Comparison of ENCODE assay signal across 27 cellular contexts in the genomic region with DNA sequence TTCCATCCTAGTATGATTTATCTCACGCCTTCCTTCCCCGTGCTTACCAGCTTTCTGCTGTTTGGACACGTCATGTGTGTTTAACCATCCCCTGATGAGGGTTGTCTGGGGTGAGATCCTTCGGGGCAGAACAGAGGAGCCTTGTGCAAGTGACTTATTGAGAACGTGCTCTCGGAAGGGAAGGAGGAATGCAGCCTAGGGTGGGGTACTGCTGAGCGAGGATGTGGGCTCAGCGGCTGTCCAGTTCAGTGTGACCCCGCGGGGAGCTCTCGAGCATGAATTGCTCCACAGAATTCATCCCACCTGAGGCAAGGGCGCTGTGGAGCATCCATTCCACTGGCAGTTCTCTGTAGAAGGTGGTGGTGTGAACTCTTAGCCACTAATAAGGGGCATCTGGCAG. TPM values are rescaled to one million over a fixed set of nuclear protein-coding genes. Genes with fewer than 3 reads are reported as not detected.
DNase-seq lines count a peak whose midpoint lies in the region; ATAC-seq, FAIRE-seq and TF ChIP-seq lines count a peak whose summit lies in the region.
"Had no signal": no experiment of that assay in that cellular context is flagged by ENCODE, and none has a peak within 500 bp of the region (broad histone marks: within the 10 kb centered on the region; RNA-seq: fewer than 3 reads in every experiment).

No MANE protein-coding gene starts in this region.

- in situ Hi-C loops in K562 (cut with MboI): no loop called here

- H3K79me2 ChIP-seq in K562 (ENCODE audit: control insufficient read depth, insufficient read depth, low read length): no peaks in the 10 kb centered on the region

- H3K4me1 ChIP-seq in K562 (replicated peaks in 1 of 2; ENCODE audit: control insufficient read depth in 2 of 2, insufficient read depth in 2 of 2, low read length in 2 of 2): no peaks in the 10 kb centered on the region
- no peaks in the 10 kb centered on the region for H3K4me1 ChIP-seq in upper lobe of right lung

- no peaks in the 10 kb centered on the region for H3K36me3 Mint-ChIP-seq in activated CD8-positive, alpha-beta T cell treated with anti-CD3 and anti-CD28 coated beads, Interleukin-2, amount 10 ng/mL, durations not matched to agents 7 days and 5 days (ENCODE audit: low read depth)
- H3K36me3 Mint-ChIP-seq: activated naive CD4-positive, alpha-beta T cell treated with anti-CD3 and anti-CD28 coated beads, Interleukin-2, amount 50 U/mL, for 24 hours; T-cell had no signal

- POLR2A ChIA-PET in K562 (lab: Yijun Ruan, JAX): interaction anchor here (0.6 kb wide), 1 partner anchor 19 kb away, joined by 3 read pairs; no protein-coding TSS in a partner anchor
- POLR2A ChIA-PET in activated CD8-positive, alpha-beta T cell treated with anti-CD3 and anti-CD28 coated beads, Interleukin-2, amount 10 ng/mL, durations not matched to agents 7 days and 5 days (lab: Charles Lee): interaction anchor here (0.7 kb wide), 1 partner anchor 65 kb away, joined by 6 read pairs; no protein-coding TSS in a partner anchor

- BruUV-seq in K562 (replicated peaks; lab: Mats Ljungman, UMichigan): no TSS peak

- H3K4me3 ChIP-seq in K562 (no peak overlapping the region), upper lobe of right lung (no peak overlapping the region)
- H3K4me3 ChIP-seq: ascending aorta had no signal

- peak overlapping the region in 1 of 2 experiments; percentile 59; a peak in 1 of 4 replicates for H3K9ac ChIP-seq in K562 (ENCODE audit: insufficient read depth in 1 of 2, low read depth in 2 of 2, low read length in 2 of 2)

- H3K27ac Mint-ChIP-seq in activated CD8-positive, alpha-beta T cell treated with anti-CD3 and anti-CD28 coated beads, Interleukin-2, amount 10 ng/mL, durations not matched to agents 7 days and 5 days: no peak overlapping the region
- H3K27ac Mint-ChIP-seq: activated naive CD4-positive, alpha-beta T cell treated with anti-CD3 and anti-CD28 coated beads, Interleukin-2, amount 50 U/mL, for 24 hours; nephron; T-cell had no signal

- peaks cover 18% of the 10 kb centered on the region for H3K27me3 Mint-ChIP-seq in activated CD8-positive, alpha-beta T cell treated with anti-CD3 and anti-CD28 coated beads, Interleukin-2, amount 10 ng/mL, durations not matched to agents 7 days and 5 days (ENCODE audit: low read depth)

- no peak for TF ChIP-seq EP300 in K562 (IDR thresholded peaks at IDR 0.05; ENCODE audit: low read length)

- no peaks in the 10 kb centered on the region for H3K36me3 ChIP-seq in K562 (ENCODE audit: control insufficient read depth, insufficient read depth, low read length)
- no peaks in the 10 kb centered on the region for H3K36me3 ChIP-seq in upper lobe of right lung
- H3K36me3 ChIP-seq: ascending aorta had no signal

- H3K9me3 Mint-ChIP-seq in activated CD8-positive, alpha-beta T cell treated with anti-CD3 and anti-CD28 coated beads, Interleukin-2, amount 10 ng/mL, durations not matched to agents 7 days and 5 days (ENCODE audit: insufficient read depth): no peaks in the 10 kb centered on the region
- H3K9me3 Mint-ChIP-seq: activated naive CD4-positive, alpha-beta T cell treated with anti-CD3 and anti-CD28 coated beads, Interleukin-2, amount 50 U/mL, for 24 hours; activated T-cell treated with anti-CD3 and anti-CD28 coated beads, Interleukin-2, amount 50 U/mL, for 4 hours; central memory CD8-positive, alpha-beta T cell; nephron; T-cell had no signal

- ATAC-seq in left cardiac atrium (no peak), left ventricle myocardium superior (no peak), K562 (peak; percentile 47), upper lobe of right lung (peak; percentile 29)
- ATAC-seq in activated CD8-positive, alpha-beta T cell treated with anti-CD3 and anti-CD28 coated beads, Interleukin-2, amount 10 ng/mL, durations not matched to agents 7 days and 5 days: no peak
- ATAC-seq: activated CD4-positive, CD25-positive, alpha-beta regulatory T cell treated with anti-CD3 and anti-CD28 coated beads, Interleukin-2, amount 50 U/mL, for 24 hours; activated T-cell treated with anti-CD3 and anti-CD28 coated beads, Interleukin-2, amount 50 U/mL, for 4 hours; left lobe of liver; T-cell had no signal

- H4K20me1 ChIP-seq in K562 (replicated peaks; ENCODE audit: control insufficient read depth, insufficient read depth, low read length): no peaks in the 10 kb centered on the region

- H3K4me2 ChIP-seq in K562 (ENCODE audit: insufficient read depth, low read length): no peak overlapping the region

- 6% methylated on average over 12 of the region's 12 CpGs for WGBS in K562 (ENCODE audit: insufficient coverage, low coverage, missing lambda C conversion rate)

- CTCF ChIA-PET in K562 (lab: Yijun Ruan, JAX; ENCODE audit: low intra/inter-chr PET ratio): no interaction called here
- CTCF ChIA-PET in activated CD8-positive, alpha-beta T cell treated with anti-CD3 and anti-CD28 coated beads, Interleukin-2, amount 10 ng/mL, durations not matched to agents 7 days and 5 days (lab: Charles Lee): interaction anchor here (0.9 kb wide), 1 partner anchor 9 kb away, joined by 3 read pairs; no protein-coding TSS in a partner anchor

- no peak overlapping the region for H3K4me3 Mint-ChIP-seq in activated CD8-positive, alpha-beta T cell treated with anti-CD3 and anti-CD28 coated beads, Interleukin-2, amount 10 ng/mL, durations not matched to agents 7 days and 5 days
- H3K4me3 Mint-ChIP-seq: activated naive CD4-positive, alpha-beta T cell treated with anti-CD3 and anti-CD28 coated beads, Interleukin-2, amount 50 U/mL, for 24 hours; activated T-cell treated with anti-CD3 and anti-CD28 coated beads, Interleukin-2, amount 50 U/mL, for 4 hours; central memory CD8-positive, alpha-beta T cell; nephron; T-cell had no signal

- H3K9me1 ChIP-seq in K562 (ENCODE audit: control insufficient read depth, insufficient read depth, low read length): no peaks in the 10 kb centered on the region

- DNase-seq in left cardiac atrium (peak; percentile 4), left ventricle myocardium superior (no peak), K562 (ENCODE audit: extremely low read depth in 1 of 4, low spot score in 3 of 4) (no peak), left kidney (ENCODE audit: low read depth, low spot score) (peak; percentile 40), upper lobe of right lung (no peak), NCI-H2107 (lab: John Stamatoyannopoulos, UW) (no peak)
- DNase-seq in effector CD8-positive, alpha-beta T cell (lab: John Stamatoyannopoulos, UW): no peak
- DNase-seq in activated CD8-positive, alpha-beta T cell treated with anti-CD3 and anti-CD28 coated beads, Interleukin-2, amount 10 ng/mL, durations not matched to agents 7 days and 5 days: no peak
- DNase-seq: activated T-cell treated with anti-CD3 and anti-CD28 coated beads, Interleukin-2, amount 50 U/mL, for 4 hours; C1 segment of cervical spinal cord; effector CD4-positive, alpha-beta T cell; glutamatergic neuron; NCI-H1436; NCI-H2227 treated with DMSO at 0.1 percent for 48 hours; SIG-M5; substantia nigra; T-cell had no signal

- no peak for TF ChIP-seq POLR2A in K562 (conservative IDR thresholded peaks at IDR 0.05)

- peaks cover 38 to 48% of the 10 kb centered on the region in 2 experiments for H3K27me3 ChIP-seq in K562 (ENCODE audit: control insufficient read depth in 2 of 2, insufficient read depth in 2 of 2, low read length in 2 of 2)
- no peaks in the 10 kb centered on the region for H3K27me3 ChIP-seq in upper lobe of right lung
- H3K27me3 ChIP-seq: ascending aorta had no signal

- no peak overlapping the region for H3K27ac ChIP-seq in K562 (ENCODE audit: extremely low read depth, low read depth, low read length)
- H3K27ac ChIP-seq in upper lobe of right lung: no peak overlapping the region
- H3K27ac ChIP-seq: ascending aorta had no signal

- FAIRE-seq in K562 (lab: Jason Lieb, UNC): no peak
- FAIRE-seq: D721Med, H1, urothelium cell line had no signal

- no peaks in the 10 kb centered on the region for H3K4me1 Mint-ChIP-seq in activated CD8-positive, alpha-beta T cell treated with anti-CD3 and anti-CD28 coated beads, Interleukin-2, amount 10 ng/mL, durations not matched to agents 7 days and 5 days (ENCODE audit: low read depth)
- H3K4me1 Mint-ChIP-seq: activated naive CD4-positive, alpha-beta T cell treated with anti-CD3 and anti-CD28 coated beads, Interleukin-2, amount 50 U/mL, for 24 hours; central memory CD8-positive, alpha-beta T cell; T-cell had no signal

- TF ChIP-seq CTCF in K562 (IDR thresholded peaks at IDR 0.05 in 2 of 3, conservative IDR thresholded peaks at IDR 0.05 in 1 of 3; ENCODE audit: insufficient read depth in 2 of 3, low read depth in 1 of 3, low read length in 3 of 3) (no peak), upper lobe of right lung (IDR thresholded peaks at IDR 0.05) (no peak)

- TF ChIP-seq RAD21 in K562 (CRISPR knock-in tag; conservative IDR thresholded peaks at IDR 0.05 in 1 of 2, IDR thresholded peaks at IDR 0.05 in 1 of 2): no peak

- intact Hi-C loops in left cardiac atrium (cut with DNase I) (no loop called here), left ventricle myocardium superior (cut with micrococcal nuclease) (no loop called here), K562 (cut with micrococcal nuclease) (no loop called here), upper lobe of right lung (cut with DNase I) (no loop called here)

- H3K9me3 ChIP-seq in K562 (replicated peaks; ENCODE audit: control insufficient read depth, insufficient read depth, low read depth, low read length): no peaks in the 10 kb centered on the region
- H3K9me3 ChIP-seq in upper lobe of right lung: no peaks in the 10 kb centered on the region
- H3K9me3 ChIP-seq: ascending aorta had no signal

- H2AFZ ChIP-seq in K562 (ENCODE audit: low read depth, low read length): no peak overlapping the region

RNA-seq across cellular contexts. Expression of a gene that starts 4.0 kb away (rescaled TPM):
- 1 to 10 TPM; 2.9 to 3.0 TPM for total RNA-seq in left cardiac atrium
- total RNA-seq in left ventricle myocardium superior: 3.2 TPM
- total RNA-seq in K562 (2011; cell fraction: chromatin; rRNA removed; ENCODE audit: low replicate concordance): not detected in 2 replicates
- not detected in 2 replicates for total RNA-seq in K562 (2011; cell fraction: nucleolus; rRNA removed)
- total RNA-seq in K562 (2011; cell fraction: nucleoplasm; rRNA removed): not detected in 2 replicates
- not detected in 2 replicates for total RNA-seq in K562 (2014; rRNA removed)
- total RNA-seq in K562 (2014; rRNA removed; fragmentation: Illumina TruSeq; extraction: Trizol): not detected in 2 replicates
- total RNA-seq in K562 (2015; rRNA removed; fragmentation: Illumina TruSeq; extraction: Trizol): not detected in 2 replicates
- total RNA-seq in K562 (2021): not detected in 2 replicates
- not detected in 2 replicates for polyA plus RNA-seq in K562 (2011; rRNA removed)
- 0.01 TPM in 1 of 2 replicates, not detected in the other for polyA plus RNA-seq in K562 (2011; cell fraction: cytosol; rRNA removed)
- polyA plus RNA-seq in K562 (2011; cell fraction: nucleus; rRNA removed): not detected in 2 replicates
- polyA plus RNA-seq in K562 (2012): not detected in 2 replicates
- not detected in 2 replicates for polyA plus RNA-seq in K562 (2014; fragmentation: Illumina TruSeq; extraction: Trizol)
- polyA plus RNA-seq in K562 (2014; fragmentation: Nextera tagmentation; extraction: Ambion mirVana): not detected
- not detected in 2 replicates for polyA plus RNA-seq in K562 (2014; rRNA removed)
- polyA minus RNA-seq in K562 (2011; rRNA and poly(A)+ RNA removed): not detected in 2 replicates
- polyA minus RNA-seq in K562 (2011; cell fraction: cytosol; rRNA and poly(A)+ RNA removed): not detected in 2 replicates
- polyA minus RNA-seq in K562 (2011; cell fraction: nucleus; rRNA and poly(A)+ RNA removed): not detected in 2 replicates
- total RNA-seq in upper lobe of right lung: 1.7 TPM
- total RNA-seq in activated CD8-positive, alpha-beta T cell treated with anti-CD3 and anti-CD28 coated beads, Interleukin-2, amount 10 ng/mL, durations not matched to agents 7 days and 5 days: not detected
- total RNA-seq: MCF 10A, T-cell had no signal

RNA-seq across cellular contexts. Expression of a gene that starts 24.6 kb away (rescaled TPM):
- total RNA-seq in left cardiac atrium: 100 to 1,000 TPM; 503 to 769 TPM
- 675 TPM for total RNA-seq in left ventricle myocardium superior
- total RNA-seq in K562 (2011; cell fraction: chromatin; rRNA removed; ENCODE audit: low replicate concordance): 0.09 and 0.19 TPM in 2 replicates
- total RNA-seq in K562 (2011; cell fraction: nucleolus; rRNA removed): 0.13 and 0.17 TPM in 2 replicates
- 0.23 and 0.29 TPM in 2 replicates for total RNA-seq in K562 (2011; cell fraction: nucleoplasm; rRNA removed)
- total RNA-seq in K562 (2014; rRNA removed): 0.04 TPM in 1 of 2 replicates, not detected in the other
- total RNA-seq in K562 (2014; rRNA removed; fragmentation: Illumina TruSeq; extraction: Trizol): not detected in 2 replicates
- not detected in 2 replicates for total RNA-seq in K562 (2015; rRNA removed; fragmentation: Illumina TruSeq; extraction: Trizol)
- total RNA-seq in K562 (2021): 0.31 and 0.36 TPM in 2 replicates
- 0.03 and 0.05 TPM in 2 replicates for polyA plus RNA-seq in K562 (2011; rRNA removed)
- 0.31 and 0.44 TPM in 2 replicates for polyA plus RNA-seq in K562 (2011; cell fraction: cytosol; rRNA removed)
- 0.04 and 0.09 TPM in 2 replicates for polyA plus RNA-seq in K562 (2011; cell fraction: nucleus; rRNA removed)
- polyA plus RNA-seq in K562 (2012): 0.12 and 0.17 TPM in 2 replicates
- polyA plus RNA-seq in K562 (2014; fragmentation: Illumina TruSeq; extraction: Trizol): 0.03 and 0.10 TPM in 2 replicates
- under 1 TPM in 1 of 2 experiments, not detected in 1; 0.03 TPM for polyA plus RNA-seq in K562 (2014; fragmentation: Nextera tagmentation; extraction: Ambion mirVana)
- 0.01 TPM in 1 of 2 replicates, not detected in the other for polyA plus RNA-seq in K562 (2014; rRNA removed)
- 0.03 and 0.07 TPM in 2 replicates for polyA minus RNA-seq in K562 (2011; rRNA and poly(A)+ RNA removed)
- not detected in 2 replicates for polyA minus RNA-seq in K562 (2011; cell fraction: cytosol; rRNA and poly(A)+ RNA removed)
- 0.11 and 0.13 TPM in 2 replicates for polyA minus RNA-seq in K562 (2011; cell fraction: nucleus; rRNA and poly(A)+ RNA removed)
- total RNA-seq in upper lobe of right lung: 151 TPM
- under 1 TPM in 1 of 2 experiments, not detected in 1; 0.10 TPM for total RNA-seq in activated CD8-positive, alpha-beta T cell treated with anti-CD3 and anti-CD28 coated beads, Interleukin-2, amount 10 ng/mL, durations not matched to agents 7 days and 5 days

RNA-seq across cellular contexts. Expression of a gene that starts 35.8 kb away (rescaled TPM):
- total RNA-seq in left cardiac atrium: 10 to 100 TPM; 27.2 to 28.2 TPM
- 28.9 TPM for total RNA-seq in left ventricle myocardium superior
- total RNA-seq in K562 (2011; cell fraction: chromatin; rRNA removed; ENCODE audit: low replicate concordance): 88.0 and 96.4 TPM in 2 replicates
- 58.2 and 60.2 TPM in 2 replicates for total RNA-seq in K562 (2011; cell fraction: nucleolus; rRNA removed)
- 61.2 and 66.5 TPM in 2 replicates for total RNA-seq in K562 (2011; cell fraction: nucleoplasm; rRNA removed)
- total RNA-seq in K562 (2014; rRNA removed): 31.3 and 41.6 TPM in 2 replicates
- total RNA-seq in K562 (2014; rRNA removed; fragmentation: Illumina TruSeq; extraction: Trizol): 43.7 and 46.8 TPM in 2 replicates
- total RNA-seq in K562 (2015; rRNA removed; fragmentation: Illumina TruSeq; extraction: Trizol): 44.8 and 45.1 TPM in 2 replicates
- total RNA-seq in K562 (2021): 51.3 and 53.5 TPM in 2 replicates
- 69.9 and 77.7 TPM in 2 replicates for polyA plus RNA-seq in K562 (2011; rRNA removed)
- polyA plus RNA-seq in K562 (2011; cell fraction: cytosol; rRNA removed): 24.7 and 43.4 TPM in 2 replicates
- polyA plus RNA-seq in K562 (2011; cell fraction: nucleus; rRNA removed): 77.9 and 106 TPM in 2 replicates
- 46.4 and 48.3 TPM in 2 replicates for polyA plus RNA-seq in K562 (2012)
- polyA plus RNA-seq in K562 (2014; fragmentation: Illumina TruSeq; extraction: Trizol): 73.9 and 82.2 TPM in 2 replicates
- 10 to 100 TPM; 33.6 to 65.3 TPM for polyA plus RNA-seq in K562 (2014; fragmentation: Nextera tagmentation; extraction: Ambion mirVana)
- polyA plus RNA-seq in K562 (2014; rRNA removed): 37.1 and 38.3 TPM in 2 replicates
- polyA minus RNA-seq in K562 (2011; rRNA and poly(A)+ RNA removed): 46.0 and 55.8 TPM in 2 replicates
- polyA minus RNA-seq in K562 (2011; cell fraction: cytosol; rRNA and poly(A)+ RNA removed): 23.2 and 30.1 TPM in 2 replicates
- 30.6 and 46.1 TPM in 2 replicates for polyA minus RNA-seq in K562 (2011; cell fraction: nucleus; rRNA and poly(A)+ RNA removed)
- total RNA-seq in upper lobe of right lung: 51.2 TPM
- 10 to 100 TPM; 64.0 to 65.2 TPM for total RNA-seq in activated CD8-positive, alpha-beta T cell treated with anti-CD3 and anti-CD28 coated beads, Interleukin-2, amount 10 ng/mL, durations not matched to agents 7 days and 5 days

Comparison
In these comparisons a context has a peak if more than half of its experiments do, and no peak if none do; other contexts are left out.
1. DNase-seq: peak in left cardiac atrium (single experiment) and left kidney (single experiment); none in left ventricle myocardium superior (single experiment), K562 (0 of 4), upper lobe of right lung (single experiment), effector CD8-positive, alpha-beta T cell (single experiment), NCI-H2107 (single experiment) and activated CD8-positive, alpha-beta T cell treated with anti-CD3 and anti-CD28 coated beads, Interleukin-2, amount 10 ng/mL, durations not matched to agents 7 days and 5 days (single experiment).
2. ATAC-seq: peak in K562 (single experiment) and upper lobe of right lung (single experiment); none in left cardiac atrium (0 of 2), left ventricle myocardium superior (single experiment) and activated CD8-positive, alpha-beta T cell treated with anti-CD3 and anti-CD28 coated beads, Interleukin-2, amount 10 ng/mL, durations not matched to agents 7 days and 5 days (single experiment).
3. RNA of a gene that starts 24.6 kb away (total RNA-seq): 503 to 769 TPM in left cardiac atrium, 675 TPM in left ventricle myocardium superior (single experiment) and 151 TPM in upper lobe of right lung (single experiment); 0.10 TPM in activated CD8-positive, alpha-beta T cell treated with anti-CD3 and anti-CD28 coated beads, Interleukin-2, amount 10 ng/mL, durations not matched to agents 7 days and 5 days and 0.04 to 0.36 TPM in K562; every median in the first group is over 100 times any median in the second.